Comparison of ENCODE assay signal across 3 cellular contexts in genomic region chr6:75723382-75723781, GRCh38.
TF ChIP-seq lines count a peak whose summit lies in the region.

No MANE protein-coding gene starts in this region.

TF ChIP-seq in HCT116, 20 proteins besides CTCF, POLR2A, EP300 and RAD21 (continued from another document):
- TF ChIP-seq SIN3A (IDR thresholded peaks at IDR 0.05; ENCODE audit: low read depth) (no peak), EZH2 (IDR thresholded peaks at IDR 0.05) (no peak), ZNF274 (IDR thresholded peaks at IDR 0.05; ENCODE audit: low read depth, low read length) (no peak), CBX3 (IDR thresholded peaks at IDR 0.05; ENCODE audit: low read depth) (no peak), REST (IDR thresholded peaks at IDR 0.05; ENCODE audit: low read depth) (no peak), SRF (IDR thresholded peaks at IDR 0.05; ENCODE audit: low read depth) (no peak), MAX (IDR thresholded peaks at IDR 0.05) (no peak), SP1 (IDR thresholded peaks at IDR 0.05; ENCODE audit: low read depth) (no peak), CEBPB (IDR thresholded peaks at IDR 0.05; ENCODE audit: low read depth) (no peak), EZH2phosphoT487 (IDR thresholded peaks at IDR 0.05; ENCODE audit: borderline replicate concordance) (no peak), ZBTB33 (IDR thresholded peaks at IDR 0.05; ENCODE audit: extremely low read depth, insufficient replicate concordance, low read length) (no peak), ZFX (IDR thresholded peaks at IDR 0.05) (no peak)

TF ChIP-seq in HEK293, 187 proteins besides CTCF, POLR2A, EP300 and RAD21 (continued from another document):
- TF ChIP-seq ZNF510 (tag by site-specific recombination; IDR thresholded peaks at IDR 0.05; ENCODE audit: insufficient replicate concordance) (no peak), ZBTB8A (tag by site-specific recombination; IDR thresholded peaks at IDR 0.05) (no peak), ZNF701 (tag by site-specific recombination; IDR thresholded peaks at IDR 0.05) (no peak), GLIS1 (tag by site-specific recombination; IDR thresholded peaks at IDR 0.05) (peak; percentile 78), ZNF707 (tag by site-specific recombination; IDR thresholded peaks at IDR 0.05) (no peak), ZNF362 (tag by site-specific recombination; IDR thresholded peaks at IDR 0.05) (no peak), SALL2 (tag by site-specific recombination; IDR thresholded peaks at IDR 0.05; ENCODE audit: borderline replicate concordance) (no peak)

TF ChIP-seq in WTC11, 78 proteins besides CTCF, POLR2A, EP300 and RAD21 (continued from another document):
- TF ChIP-seq E2F4 (CRISPR knock-in tag; IDR thresholded peaks at IDR 0.05; ENCODE audit: borderline replicate concordance, low read depth) (no peak), ELF4 (CRISPR knock-in tag; IDR thresholded peaks at IDR 0.05; ENCODE audit: low read depth) (no peak), ZNF138 (CRISPR knock-in tag; conservative IDR thresholded peaks at IDR 0.05) (no peak), TP53 (CRISPR knock-in tag; IDR thresholded peaks at IDR 0.05) (no peak)
